Comparison of ENCODE assay signal across 22 cellular contexts in the genomic region with DNA sequence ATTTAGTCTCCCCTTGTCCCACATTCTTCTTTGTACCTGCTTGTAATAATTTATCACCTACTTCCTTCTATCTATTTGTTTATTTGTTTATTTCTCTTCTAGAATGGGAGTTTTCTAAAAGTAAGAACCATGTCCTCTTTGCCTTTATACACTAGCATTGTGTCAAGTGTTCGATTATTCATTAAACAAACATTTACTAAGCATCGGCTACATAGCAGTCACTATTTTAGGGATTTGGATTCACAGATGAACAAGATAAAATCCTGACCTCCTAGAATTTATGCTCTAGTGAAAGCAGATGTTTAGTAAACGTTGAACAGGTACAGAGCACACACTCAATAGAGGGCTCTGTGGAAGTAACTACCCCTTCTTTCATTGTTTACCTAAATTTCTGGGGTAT.
DNase-seq lines count a peak whose midpoint lies in the region; ATAC-seq, FAIRE-seq and TF ChIP-seq lines count a peak whose summit lies in the region.
"Had no signal": no experiment of that assay in that cellular context is flagged by ENCODE, and none has a peak within 500 bp of the region (broad histone marks: within the 10 kb centered on the region; RNA-seq: fewer than 3 reads in every experiment).

No MANE protein-coding gene starts in this region.

- H3K9me2 ChIP-seq in PC-3 (replicated peaks; ENCODE audit: low read length) = no peaks in the 10 kb centered on the region

- peak overlapping the region; percentile 33; the same call in 1 of the 2 replicates for H3K4me2 ChIP-seq in PC-3 (ENCODE audit: low read length)
- H3K4me2 ChIP-seq in neuronal stem cell (ENCODE audit: insufficient read depth, low read length, poor library complexity, severe bottlenecking) = no peak overlapping the region
- H3K4me2 ChIP-seq: A549; BLaER1 treated with 17β-estradiol and CSF1 and Interleukin-3, amounts not matched to agents 10 nM and 100 nM had no signal

- H3K36me3 ChIP-seq in PC-3 (ENCODE audit: low read depth, low read length) (no peaks in the 10 kb centered on the region), psoas muscle (ENCODE audit: insufficient read depth in 1 of 2, low read depth in 1 of 2) (no peaks in the 10 kb centered on the region), neuronal stem cell (replicated peaks in 1 of 2; ENCODE audit: control insufficient read depth in 2 of 2, insufficient read depth in 2 of 2, low read length in 2 of 2) (no peaks in the 10 kb centered on the region)

- no peak overlapping the region for H4K8ac ChIP-seq in neuronal stem cell (ENCODE audit: low read depth, low read length)

- H2BK120ac ChIP-seq in neuronal stem cell (ENCODE audit: low read depth, low read length) = no peak overlapping the region

- peak; percentile 90 for DNase-seq in DMS53 treated with DMSO at 0.1 percent for 48 hours (lab: John Stamatoyannopoulos, UW; ENCODE audit: unreplicated experiment)
- peak; percentile 15 for DNase-seq in PC-3
- DNase-seq in epithelial cell of esophagus (ENCODE audit: low read depth) = peak; percentile 17
- no peak for DNase-seq in psoas muscle
- no peak for DNase-seq in DMS153 treated with DMSO at 0.1 percent for 48 hours (lab: John Stamatoyannopoulos, UW; ENCODE audit: unreplicated experiment)
- DNase-seq in neuronal stem cell (ENCODE audit: low spot score) = no peak
- DNase-seq in frontal cortex (ENCODE audit: low spot score in 2 of 2) = no peak
- DNase-seq: AML-193; CD4-positive, alpha-beta T cell; COR-L47; DND-41; NCI-H1092 treated with DMSO at 0.1 percent for 48 hours; NCI-H1436; NCI-H187; NCI-H2171 treated with DMSO at 0.1 percent for 48 hours; SHP77 treated with DMSO at 0.1 percent for 48 hours had no signal

- H2BK15ac ChIP-seq in neuronal stem cell (ENCODE audit: low read length) = no peak overlapping the region

- H3K9me3 ChIP-seq in PC-3 (ENCODE audit: low read length) (no peaks in the 10 kb centered on the region), psoas muscle (peaks cover 4% of the 10 kb centered on the region), neuronal stem cell (replicated peaks in 1 of 2; ENCODE audit: control insufficient read depth in 2 of 2, insufficient read depth in 1 of 2, low read depth in 1 of 2, low read length in 2 of 2) (no peaks in the 10 kb centered on the region)
- H3K9me3 ChIP-seq: A549 had no signal

- H2BK12ac ChIP-seq in neuronal stem cell (ENCODE audit: low read length) = no peak overlapping the region

- intact Hi-C loops in PC-3 (cut with micrococcal nuclease) (no loop called here), psoas muscle (cut with DNase I) (no loop called here)

- H3K9ac ChIP-seq in PC-3 (ENCODE audit: low read length) (peak overlapping the region; percentile 30; the same call in 1 of the 2 replicates), neuronal stem cell (ENCODE audit: low read depth, low read length, poor library complexity) (no peak overlapping the region)
- H3K9ac ChIP-seq: BLaER1 treated with 17β-estradiol and CSF1 and Interleukin-3, amounts not matched to agents 10 nM and 100 nM had no signal

- 60 to 73% (median 68%) methylated on average over 3 of the region's 3 CpGs for WGBS in psoas muscle, 3 donors
- WGBS in neuronal stem cell (ENCODE audit: extremely low coverage in 2 of 2, insufficient read length in 2 of 2, insufficient replicate concordance in 1 of 2), 2 donors = no CpG with 5 or more reads among the region's 3 CpGs

- POLR2A ChIA-PET in PC-3 (lab: Charles Lee; ENCODE audit: unreplicated experiment) = no interaction called here

- CTCF ChIA-PET in PC-3 (lab: Charles Lee) = no interaction called here

- H3K4ac ChIP-seq in neuronal stem cell (ENCODE audit: low read length) = no peak overlapping the region

- H2AK5ac ChIP-seq in neuronal stem cell (ENCODE audit: low read depth, low read length) = no peak overlapping the region

- H2AFZ ChIP-seq in PC-3 (ENCODE audit: low read length) (no peak overlapping the region), neuronal stem cell (ENCODE audit: low read length) (no peak overlapping the region)

- H3K23ac ChIP-seq in neuronal stem cell (ENCODE audit: low read depth, low read length, poor library complexity) = no peak overlapping the region

- H3K4me1 ChIP-seq in PC-3 (ENCODE audit: insufficient read depth, low read length) (peaks cover 22% of the 10 kb centered on the region), psoas muscle (no peaks in the 10 kb centered on the region), neuronal stem cell (ENCODE audit: control insufficient read depth in 2 of 2, insufficient read depth in 1 of 2, low read depth in 1 of 2, low read length in 2 of 2) (no peaks in the 10 kb centered on the region)
- H3K4me1 ChIP-seq: A549; BLaER1 treated with 17β-estradiol and CSF1 and Interleukin-3, amounts not matched to agents 10 nM and 100 nM had no signal

- FAIRE-seq in frontal cortex (lab: Jason Lieb, UNC) = no peak
- FAIRE-seq: A549, GM12892, GM19239 had no signal

- H3K14ac ChIP-seq in neuronal stem cell (ENCODE audit: low read length) = no peak overlapping the region

- H3F3A ChIP-seq in PC-3 (ENCODE audit: low read length, unreplicated experiment) = no peaks in the 10 kb centered on the region

- no peaks in the 10 kb centered on the region for H3K79me2 ChIP-seq in PC-3 (ENCODE audit: low read length)

- H3K27me3 ChIP-seq in PC-3 (ENCODE audit: low read length) (no peaks in the 10 kb centered on the region), psoas muscle (ENCODE audit: insufficient read depth in 3 of 3, low read length in 2 of 3) (no peaks in the 10 kb centered on the region), neuronal stem cell (ENCODE audit: control insufficient read depth in 3 of 3, insufficient read depth in 3 of 3, low read depth in 1 of 3, low read length in 3 of 3) (no peaks in the 10 kb centered on the region)
- H3K27me3 ChIP-seq: BLaER1 treated with 17β-estradiol and CSF1 and Interleukin-3, amounts not matched to agents 10 nM and 100 nM had no signal

- BruUV-seq in PC-3 (replicated peaks; lab: Mats Ljungman, UMichigan) = no TSS peak

- H4K91ac ChIP-seq in neuronal stem cell (ENCODE audit: low read depth, low read length, poor library complexity) = no peak overlapping the region

- peak overlapping the region; percentile 58 for H3K27ac ChIP-seq in PC-3 (ENCODE audit: low read length)
- H3K27ac ChIP-seq in psoas muscle = peak overlapping the region; percentile 23
- no peak overlapping the region for H3K27ac ChIP-seq in neuronal stem cell (replicated peaks; ENCODE audit: low read length)
- H3K27ac ChIP-seq: A549; BLaER1 treated with 17β-estradiol and CSF1 and Interleukin-3, amounts not matched to agents 10 nM and 100 nM; RWPE1 had no signal

- no peak for TF ChIP-seq CTCF in PC-3 (conservative IDR thresholded peaks at IDR 0.05; ENCODE audit: low read depth, low read length)
- no peak for TF ChIP-seq CTCF in epithelial cell of esophagus (IDR thresholded peaks at IDR 0.05; ENCODE audit: insufficient read depth, low read depth, low read length, missing control alignments)
- TF ChIP-seq CTCF in psoas muscle (IDR thresholded peaks at IDR 0.05) = no peak

- no peaks in the 10 kb centered on the region for H4K20me1 ChIP-seq in PC-3 (ENCODE audit: low read length)

- H2BK5ac ChIP-seq in neuronal stem cell (ENCODE audit: low read length) = no peak overlapping the region

- peak; percentile 80 for ATAC-seq in PC-3
- no peak for ATAC-seq in psoas muscle
- ATAC-seq: A549, Panc1 had no signal

- H3K4me3 ChIP-seq in PC-3 (ENCODE audit: low read length) (no peak overlapping the region), epithelial cell of esophagus (ENCODE audit: low read length) (no peak overlapping the region), psoas muscle (no peak overlapping the region), neuronal stem cell (ENCODE audit: low read length in 2 of 2) (no peak overlapping the region)
- H3K4me3 ChIP-seq: A549; BLaER1 treated with 17β-estradiol and CSF1 and Interleukin-3, amounts not matched to agents 10 nM and 100 nM had no signal

- no peak overlapping the region for H3K18ac ChIP-seq in neuronal stem cell (ENCODE audit: low read length)

- H3K79me1 ChIP-seq in neuronal stem cell (ENCODE audit: low read depth, low read length) = no peaks in the 10 kb centered on the region

Comparison
In these comparisons a context has a peak if more than half of its experiments do, and no peak if none do; other contexts are left out.
1. DNase-seq: peak in DMS53 treated with DMSO at 0.1 percent for 48 hours (single experiment), PC-3 (single experiment) and epithelial cell of esophagus (single experiment); none in psoas muscle (0 of 2), DMS153 treated with DMSO at 0.1 percent for 48 hours (single experiment), neuronal stem cell (single experiment) and frontal cortex (0 of 2).